In the genomic region with DNA sequence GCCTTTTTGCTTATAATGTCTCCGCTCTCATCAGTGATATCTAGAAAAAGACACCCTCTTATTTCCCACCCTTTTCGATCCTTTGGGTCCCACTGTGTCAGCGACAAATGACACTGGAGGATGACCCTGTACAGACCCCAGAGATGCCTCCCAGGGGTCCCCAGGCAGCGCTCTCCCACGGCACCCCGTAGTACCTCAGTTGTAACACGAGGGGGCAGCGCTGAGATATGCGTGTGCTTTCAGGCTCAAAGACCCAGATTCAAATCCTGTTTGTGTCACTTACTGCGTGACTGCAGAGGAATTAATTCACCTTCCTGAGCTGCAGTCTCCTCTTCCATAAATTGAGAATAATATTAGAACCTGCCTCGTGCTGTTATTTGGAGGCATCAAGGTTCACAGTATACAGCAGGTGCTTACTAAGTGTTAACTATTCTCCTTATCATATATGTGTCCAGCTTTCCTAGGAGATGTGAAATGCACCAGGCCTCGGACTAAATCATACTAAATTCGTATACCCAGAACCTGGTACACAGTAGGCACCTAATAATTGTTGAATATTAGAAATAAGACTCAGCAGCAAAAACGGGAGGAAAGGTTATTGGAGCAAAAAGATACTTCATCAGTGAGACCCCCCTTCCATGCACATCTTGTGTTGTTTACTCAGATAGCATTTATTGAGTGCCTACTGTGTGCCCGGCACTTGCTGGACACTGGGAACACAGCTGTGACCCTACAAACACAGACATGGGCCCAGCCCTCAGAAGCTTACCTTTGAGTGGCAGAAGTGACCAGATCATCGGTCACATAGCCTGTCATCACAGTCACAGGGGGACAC, we compare ENCODE assay signal across 8 cellular contexts.
DNase-seq lines count a peak whose midpoint lies in the region; ATAC-seq and TF ChIP-seq lines count a peak whose summit lies in the region.

No MANE protein-coding gene starts in this region.

- ATAC-seq in HG02588 (IDR thresholded peaks at IDR 0.05; ENCODE audit: unreplicated experiment), result no peak
- ATAC-seq in GM19455 (IDR thresholded peaks at IDR 0.05; ENCODE audit: unreplicated experiment), result no peak
- ATAC-seq in HG02852 (IDR thresholded peaks at IDR 0.05; ENCODE audit: unreplicated experiment), result no peak

- TF ChIP-seq CTCF in GM12865 (IDR thresholded peaks at IDR 0.05; ENCODE audit: insufficient read depth, low read depth, low read length, missing control alignments), result peak; percentile 53

- H3K4me3 ChIP-seq in GM12865 (ENCODE audit: low read depth, low read length), result no peak overlapping the region

- DNase-seq in ACHN, result peak; percentile 35
- peak; percentile 30 for DNase-seq in GM12865 (ENCODE audit: low read depth)
- peak; percentile 28 for DNase-seq in SK-N-DZ (ENCODE audit: low spot score)
- DNase-seq in germinal center (ENCODE audit: low spot score), result peak; percentile 51
- DNase-seq in epidermal melanocyte (ENCODE audit: insufficient read length, low spot score), result no peak

- in situ Hi-C loops in ACHN (cut with HindIII; ENCODE audit: low pct_ligation_motif_present, low pct_unique_long_range_greater_than_20kb, low sequenced_read_pairs), result no loop called here
